ENCODE assay signal across 8 cellular contexts in the genomic region with DNA sequence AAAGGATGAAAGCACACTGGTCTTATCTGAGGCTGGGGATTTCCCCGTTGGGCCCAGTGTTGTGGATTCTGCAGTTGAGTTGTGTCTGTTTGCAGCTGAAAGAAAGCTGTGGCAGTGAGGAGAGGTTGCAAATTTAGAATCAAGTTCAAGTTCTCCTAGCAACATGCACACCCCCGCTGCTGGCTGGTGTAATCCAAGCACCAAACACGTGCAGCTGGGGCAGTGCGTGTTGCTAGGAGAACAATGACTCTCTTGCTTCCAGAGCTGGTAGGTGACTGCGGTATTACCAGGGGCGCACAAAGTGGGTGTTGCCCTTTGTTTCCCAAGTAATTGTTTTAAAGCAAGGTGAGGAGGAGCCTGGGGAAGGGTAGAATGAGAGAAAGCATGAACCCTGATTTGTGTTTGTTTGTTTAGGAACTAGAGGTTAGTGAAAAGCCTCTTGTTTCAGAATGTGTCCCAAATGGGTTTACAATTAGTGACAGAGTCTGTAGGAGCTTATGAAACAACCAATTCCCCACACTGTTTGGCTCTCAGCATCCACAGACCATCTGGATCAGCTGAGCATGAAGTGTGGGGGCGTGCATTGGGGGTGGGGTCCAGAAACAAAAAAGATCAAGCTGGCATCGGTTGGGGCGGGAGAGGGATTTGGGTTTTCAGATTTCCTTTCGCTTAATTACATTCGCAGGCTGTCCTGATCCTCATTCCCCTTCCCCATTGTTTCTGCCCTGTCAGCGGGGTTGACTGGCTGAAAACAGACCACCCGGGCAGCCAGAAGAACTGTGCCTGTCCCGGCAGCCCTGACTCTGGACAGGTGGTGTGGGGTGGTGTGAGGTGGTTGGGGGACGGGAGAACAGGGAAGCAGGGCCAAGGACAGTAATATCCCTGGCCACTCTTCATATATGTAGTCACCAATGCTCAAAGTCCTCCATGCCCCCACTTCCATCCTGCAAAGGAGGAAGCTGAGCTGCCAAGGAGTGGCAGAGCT.
DNase-seq lines count a peak whose midpoint lies in the region; ATAC-seq and TF ChIP-seq lines count a peak whose summit lies in the region.

No MANE protein-coding gene starts in this region.

- H4K20me1 ChIP-seq in fibroblast of lung (ENCODE audit: control insufficient read depth, extremely low read depth, insufficient read depth, low read length), result no peaks in the 10 kb centered on the region

- no peak overlapping the region for H3K27ac Mint-ChIP-seq in activated CD4-positive, alpha-beta T cell treated with anti-CD3 and anti-CD28 coated beads, Interleukin-2, amount 10 ng/mL, durations not matched to agents 7 days and 5 days
- no peak overlapping the region for H3K27ac Mint-ChIP-seq in Caco-2 (ENCODE audit: unreplicated experiment)

- H3K9me3 Mint-ChIP-seq in activated CD4-positive, alpha-beta T cell treated with anti-CD3 and anti-CD28 coated beads, Interleukin-2, amount 10 ng/mL, durations not matched to agents 7 days and 5 days, result no peaks in the 10 kb centered on the region
- no peaks in the 10 kb centered on the region for H3K9me3 Mint-ChIP-seq in Caco-2 (ENCODE audit: unreplicated experiment)

- H3K4me1 Mint-ChIP-seq in activated CD4-positive, alpha-beta T cell treated with anti-CD3 and anti-CD28 coated beads, Interleukin-2, amount 10 ng/mL, durations not matched to agents 7 days and 5 days, result peaks cover 9% of the 10 kb centered on the region
- H3K4me1 Mint-ChIP-seq in Caco-2 (ENCODE audit: low read depth, unreplicated experiment), result peaks cover 7% of the 10 kb centered on the region

- no peak overlapping the region for H3K4me3 Mint-ChIP-seq in activated CD4-positive, alpha-beta T cell treated with anti-CD3 and anti-CD28 coated beads, Interleukin-2, amount 10 ng/mL, durations not matched to agents 7 days and 5 days
- H3K4me3 Mint-ChIP-seq in Caco-2 (ENCODE audit: unreplicated experiment), result no peak overlapping the region

- CTCF ChIA-PET in activated CD4-positive, alpha-beta T cell treated with anti-CD3 and anti-CD28 coated beads, Interleukin-2, amount 10 ng/mL, durations not matched to agents 7 days and 5 days (lab: Charles Lee), result interaction anchor here (1.0 to 1.4 kb wide), 4 partner anchors 10 to 251 kb away, joined by 3 to 5 read pairs (median 3); no protein-coding TSS in a partner anchor
- CTCF ChIA-PET in Caco-2 (lab: Charles Lee), result no interaction called here

- H3K27ac ChIP-seq in fibroblast of lung (ENCODE audit: insufficient read depth, low read length), result no peak overlapping the region

- H3K9me3 ChIP-seq in fibroblast of lung (ENCODE audit: control insufficient read depth, insufficient read depth, low read depth, low read length), result no peaks in the 10 kb centered on the region
- no peaks in the 10 kb centered on the region for H3K9me3 ChIP-seq in Caco-2

- peaks cover 14% of the 10 kb centered on the region for H3K27me3 Mint-ChIP-seq in activated CD4-positive, alpha-beta T cell treated with anti-CD3 and anti-CD28 coated beads, Interleukin-2, amount 10 ng/mL, durations not matched to agents 7 days and 5 days
- peaks cover 15% of the 10 kb centered on the region for H3K27me3 Mint-ChIP-seq in Caco-2 (ENCODE audit: insufficient read depth, unreplicated experiment)

- BruUV-seq in Caco-2 (replicated peaks; lab: Mats Ljungman, UMichigan), result no TSS peak

- H3K36me3 ChIP-seq in fibroblast of lung (ENCODE audit: control insufficient read depth, insufficient read depth, low read length) (no peaks in the 10 kb centered on the region), Caco-2 (ENCODE audit: control insufficient read depth, insufficient read depth, low read length) (no peaks in the 10 kb centered on the region)

- no peak overlapping the region for H3K9ac ChIP-seq in fibroblast of lung (ENCODE audit: insufficient read depth, low read length)

- ATAC-seq in HG02642 (IDR thresholded peaks at IDR 0.05; ENCODE audit: poor library complexity, unreplicated experiment) (no peak), GM18873 (IDR thresholded peaks at IDR 0.05; ENCODE audit: low FRiP score, unreplicated experiment) (no peak)

- no peaks in the 10 kb centered on the region for H3K4me1 ChIP-seq in fibroblast of lung (ENCODE audit: control insufficient read depth, extremely low read depth, insufficient read depth, low read length)
- 0 out of 2 replicates have a peak, but pooled peaks cover under 1% of the 10 kb centered on the region for H3K4me1 ChIP-seq in Caco-2

- intact Hi-C loops in Caco-2 (cut with micrococcal nuclease; ENCODE audit: unreplicated experiment), result no loop called here

- peaks cover 14% of the 10 kb centered on the region for H3K27me3 ChIP-seq in fibroblast of lung (ENCODE audit: control insufficient read depth, insufficient read depth, low read length)
- H3K27me3 ChIP-seq in Caco-2 (replicated peaks; ENCODE audit: control insufficient read depth, insufficient read depth, low read length), result no peaks in the 10 kb centered on the region

- POLR2A ChIA-PET in activated CD4-positive, alpha-beta T cell treated with anti-CD3 and anti-CD28 coated beads, Interleukin-2, amount 10 ng/mL, durations not matched to agents 7 days and 5 days (lab: Charles Lee), result interaction anchor here (0.6 kb wide), 1 partner anchor 43 kb away, joined by 3 read pairs; no protein-coding TSS in a partner anchor
- POLR2A ChIA-PET in Caco-2 (lab: Charles Lee), result no interaction called here

- no peaks in the 10 kb centered on the region for H3K79me2 ChIP-seq in fibroblast of lung (ENCODE audit: control insufficient read depth, insufficient read depth, low read length)

- no peak overlapping the region for H2AFZ ChIP-seq in fibroblast of lung (ENCODE audit: low read length)

- H3K4me3 ChIP-seq in fibroblast of lung (replicated peaks in 1 of 4; ENCODE audit: control extremely low read depth in 1 of 4, insufficient read depth in 1 of 4, low read depth in 3 of 4, low read length in 4 of 4) (peak overlapping the region in 1 of 4 experiments; percentile 7), Caco-2 (ENCODE audit: low read depth, low read length) (no peak overlapping the region)

- DNase-seq in D341Med (ENCODE audit: low spot score), result peak; percentile 88
- DNase-seq in NCI-H1417 treated with DMSO at 0.1 percent for 48 hours (lab: John Stamatoyannopoulos, UW), result peak; percentile 89
- peak; percentile 19 for DNase-seq in activated CD4-positive, alpha-beta T cell treated with anti-CD3 and anti-CD28 coated beads, Interleukin-2, amount 10 ng/mL, durations not matched to agents 7 days and 5 days
- DNase-seq in fibroblast of lung (ENCODE audit: low read depth in 2 of 2), result peak; percentile 72 to 77
- DNase-seq in nucleus accumbens (lab: John Stamatoyannopoulos, UW), result peak in 50 of 56 donors; percentile 11 to 91 (median 65)
- no peak for DNase-seq in Caco-2

- no peak for TF ChIP-seq CTCF in fibroblast of lung (conservative IDR thresholded peaks at IDR 0.05 in 1 of 2, IDR thresholded peaks at IDR 0.05 in 1 of 2; ENCODE audit: low read depth in 1 of 2, low read length in 2 of 2)
- TF ChIP-seq CTCF in Caco-2 (IDR thresholded peaks at IDR 0.05; ENCODE audit: insufficient read depth in 1 of 2, low read depth in 1 of 2, low read length in 1 of 2, severe bottlenecking in 1 of 2, unreplicated experiment in 1 of 2), result no peak

- H3K36me3 Mint-ChIP-seq in activated CD4-positive, alpha-beta T cell treated with anti-CD3 and anti-CD28 coated beads, Interleukin-2, amount 10 ng/mL, durations not matched to agents 7 days and 5 days (ENCODE audit: low read depth), result no peaks in the 10 kb centered on the region
- H3K36me3 Mint-ChIP-seq in Caco-2 (ENCODE audit: insufficient read depth, unreplicated experiment), result no peaks in the 10 kb centered on the region

- H3K4me2 ChIP-seq in fibroblast of lung (ENCODE audit: extremely low read depth, insufficient read depth, low read length), result peak overlapping the region; percentile 15

Comparison
In these comparisons a context has a peak if more than half of its experiments do, and no peak if none do; other contexts are left out.
1. DNase-seq: peak in D341Med (single experiment), NCI-H1417 treated with DMSO at 0.1 percent for 48 hours (single experiment), activated CD4-positive, alpha-beta T cell treated with anti-CD3 and anti-CD28 coated beads, Interleukin-2, amount 10 ng/mL, durations not matched to agents 7 days and 5 days (single experiment), fibroblast of lung (2 of 2) and nucleus accumbens (50 of 56); none in Caco-2 (0 of 2).